In genomic region chr7:25348066-25348595, GRCh38 we compare ENCODE assay signal across 1 cellular context.
TF ChIP-seq lines count a peak whose summit lies in the region.

No MANE protein-coding gene starts in this region.

TF ChIP-seq in A549, 52 proteins besides CTCF, POLR2A, EP300 and RAD21 (continued from another document):
- TF ChIP-seq ELK1 (IDR thresholded peaks at IDR 0.05; ENCODE audit: low read depth, low read length) (no peak), REST (IDR thresholded peaks at IDR 0.05) (no peak), JUNB (IDR thresholded peaks at IDR 0.05) (no peak), MAFK (IDR thresholded peaks at IDR 0.05; ENCODE audit: partially characterized antibody) (peak; percentile 71), HMGXB4 (CRISPR knock-in tag; IDR thresholded peaks at IDR 0.05; ENCODE audit: borderline replicate concordance) (no peak), GATA3 (IDR thresholded peaks at IDR 0.05; ENCODE audit: borderline replicate concordance) (no peak)
